Comparison of ENCODE assay signal across 22 cellular contexts in the genomic region with DNA sequence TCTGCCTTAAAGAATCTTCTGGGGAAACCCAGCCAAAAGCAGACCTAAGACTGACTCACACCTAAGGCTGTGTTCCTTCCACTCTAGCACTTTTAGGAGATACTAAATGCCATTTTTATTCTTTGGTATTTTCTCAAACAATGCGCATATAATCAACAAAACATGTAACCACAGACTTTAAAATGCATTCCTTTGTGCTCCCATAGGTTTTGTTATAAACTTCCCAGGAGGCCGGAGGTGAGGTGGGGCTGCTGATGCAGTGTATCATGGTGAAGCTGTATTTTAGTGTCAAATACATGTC.
"Had no signal": no experiment of that assay in that cellular context is flagged by ENCODE, and none has a peak within 500 bp of the region (broad histone marks: within the 10 kb centered on the region; RNA-seq: fewer than 3 reads in every experiment).

No MANE protein-coding gene starts in this region.

- H3K27me3 Mint-ChIP-seq: naive B cell; stimulated activated memory B cell treated with anti-CD40 and anti-IgM and Interleukin-4, amounts not matched to agents 10 μg/mL and 1 μg/mL and 100 μg/mL, for 72 hours; stimulated activated naive CD8-positive, alpha-beta T cell treated with anti-CD3 and anti-CD28 coated beads, Interleukin-15, Interleukin-2, amounts not matched to agents 100 ng/mL and 50 ng/mL, for 24 hours had no signal

- H3K4me3 ChIP-seq: esophagus muscularis mucosa, hepatocyte, psoas muscle, spleen, tibial artery, upper lobe of left lung, uterus had no signal

- H3K79me2 ChIP-seq: hepatocyte had no signal

- H3K9me3 Mint-ChIP-seq: nephron had no signal

- H3K36me3 ChIP-seq: esophagus muscularis mucosa, spleen, tibial artery, upper lobe of left lung, uterus had no signal

- H2AFZ ChIP-seq: hepatocyte had no signal

- H3K27ac Mint-ChIP-seq: naive B cell; nephron; stimulated activated memory B cell treated with anti-CD40 and anti-IgM and Interleukin-4, amounts not matched to agents 10 μg/mL and 1 μg/mL and 100 μg/mL, for 72 hours; stimulated activated naive CD8-positive, alpha-beta T cell treated with anti-CD3 and anti-CD28 coated beads, Interleukin-15, Interleukin-2, amounts not matched to agents 100 ng/mL and 50 ng/mL, for 24 hours had no signal

- H3K4me3 Mint-ChIP-seq: naive B cell; nephron; stimulated activated memory B cell treated with anti-CD40 and anti-IgM and Interleukin-4, amounts not matched to agents 10 μg/mL and 1 μg/mL and 100 μg/mL, for 72 hours; stimulated activated naive CD8-positive, alpha-beta T cell treated with anti-CD3 and anti-CD28 coated beads, Interleukin-15, Interleukin-2, amounts not matched to agents 100 ng/mL and 50 ng/mL, for 24 hours had no signal

- H3K36me3 Mint-ChIP-seq: stimulated activated memory B cell treated with anti-CD40 and anti-IgM and Interleukin-4, amounts not matched to agents 10 μg/mL and 1 μg/mL and 100 μg/mL, for 72 hours had no signal

- H3K9me3 ChIP-seq: esophagus muscularis mucosa, psoas muscle, spleen, tibial artery, upper lobe of left lung, uterus had no signal

- FAIRE-seq: endometrium, islet of Langerhans had no signal

- DNase-seq: effector memory CD4-positive, alpha-beta T cell; foreskin keratinocyte; kidney glomerular epithelial cell; mesendoderm; naive B cell; psoas muscle; spleen; stimulated activated CD4-positive, alpha-beta T cell treated with anti-CD3 and anti-CD28 coated beads, Interleukin-15, amount 100 ng/mL, for 24 hours; stimulated activated CD4-positive, alpha-beta T cell treated with anti-CD3 and anti-CD28 coated beads, Interleukin-1b, Interleukin-23, amount 100 ng/mL, for 48 hours; stimulated activated CD4-positive, alpha-beta T cell treated with anti-CD3 and anti-CD28 coated beads, Interleukin-4, amount 100 ng/mL, for 24 hours; tibial artery; upper lobe of left lung; uterus had no signal

- H3K27ac ChIP-seq: epithelial cell of prostate, esophagus muscularis mucosa, foreskin keratinocyte, hepatocyte, psoas muscle, spleen, tibial artery, upper lobe of left lung, uterus had no signal

- H3K4me2 ChIP-seq: hepatocyte had no signal

- H3K4me1 ChIP-seq: esophagus muscularis mucosa, foreskin keratinocyte, psoas muscle, spleen, upper lobe of left lung, uterus had no signal

- ATAC-seq: foreskin keratinocyte, psoas muscle, sciatic nerve had no signal

- H3K27me3 ChIP-seq: esophagus muscularis mucosa, hepatocyte, spleen, tibial artery, upper lobe of left lung, uterus had no signal

- H3K4me1 Mint-ChIP-seq: stimulated activated memory B cell treated with anti-CD40 and anti-IgM and Interleukin-4, amounts not matched to agents 10 μg/mL and 1 μg/mL and 100 μg/mL, for 72 hours had no signal
